Comparison of ENCODE assay signal across 11 cellular contexts in genomic region chr3:179957264-179957845, GRCh38.
DNase-seq lines count a peak whose midpoint lies in the region; ATAC-seq, FAIRE-seq and TF ChIP-seq lines count a peak whose summit lies in the region.
"Had no signal": no experiment of that assay in that cellular context is flagged by ENCODE, and none has a peak within 500 bp of the region (broad histone marks: within the 10 kb centered on the region; RNA-seq: fewer than 3 reads in every experiment).

No MANE protein-coding gene starts in this region.

- SMC1A ChIA-PET in GM12878 (lab: Charles Lee; ENCODE audit: uncharacterized antibody, unreplicated experiment) = interaction anchor here (0.6 to 4.4 kb wide), 20 partner anchors 7 to 593 kb away, joined by 3 to 38 read pairs (median 4); partner anchors contain the start of gene PEX5L

- WGBS in GM12878 (ENCODE audit: insufficient coverage, insufficient replicate concordance, low lambda C conversion rate, missing lambda C conversion rate) = 7% methylated on average over 2 of the region's 2 CpGs
- WGBS in HepG2 (ENCODE audit: low lambda C conversion rate) = 0% methylated on average over 1 of the region's 2 CpGs

- TF ChIP-seq CTCF in GM12878 (IDR thresholded peaks at IDR 0.05 in 2 of 3, conservative IDR thresholded peaks at IDR 0.05 in 1 of 3; ENCODE audit: control insufficient read depth in 2 of 3, extremely low read depth in 1 of 3, insufficient read depth in 1 of 3, low read depth in 3 of 3, low read length in 3 of 3) (no peak), left lung (IDR thresholded peaks at IDR 0.05) (no peak), HepG2 (CRISPR knock-in tag; IDR thresholded peaks at IDR 0.05) (no peak)

- peaks cover 3% of the 10 kb centered on the region; the same call in 2 of the 3 replicates for H3K9me3 ChIP-seq in GM12878 (replicated peaks; ENCODE audit: control insufficient read depth, insufficient read depth, low read length)
- H3K9me3 ChIP-seq in left lung = no peaks in the 10 kb centered on the region
- no peaks in the 10 kb centered on the region for H3K9me3 ChIP-seq in HepG2 (ENCODE audit: low read length)

- POLR2A ChIA-PET in GM12878 (lab: Charles Lee) (interaction anchor here (2.9 kb wide), 1 partner anchor 10 kb away, joined by 17 read pairs; no protein-coding TSS in a partner anchor), HepG2 (lab: Yijun Ruan, JAX) (no interaction called here)

- TF ChIP-seq EP300 in GM12878 (IDR thresholded peaks at IDR 0.05; ENCODE audit: borderline replicate concordance in 1 of 2, control insufficient read depth in 1 of 2, low read depth in 2 of 2, low read length in 2 of 2) = no peak
- no peak for TF ChIP-seq EP300 in HepG2 (IDR thresholded peaks at IDR 0.05; ENCODE audit: low read depth in 2 of 2, low read length in 2 of 2)
- no peak for TF ChIP-seq EP300 in HepG2 (CRISPR knock-in tag; IDR thresholded peaks at IDR 0.05; ENCODE audit: borderline replicate concordance)

- intact Hi-C loops in GM12878 (cut with micrococcal nuclease; ENCODE audit: unreplicated experiment) = loop anchor here (2.0 to 10.0 kb wide), 3 partner anchors 75 to 307 kb away; partner anchors contain the start of gene PEX5L
- intact Hi-C loops in left lung (cut with DNase I) = no loop called here
- intact Hi-C loops in HepG2 (cut with micrococcal nuclease; ENCODE audit: unreplicated experiment) = no loop called here

- H3K36me3 ChIP-seq in GM12878 (ENCODE audit: control insufficient read depth in 2 of 2, insufficient read depth in 2 of 2, low read length in 1 of 2) = no peaks in the 10 kb centered on the region
- H3K36me3 ChIP-seq in left lung = no peaks in the 10 kb centered on the region
- no peaks in the 10 kb centered on the region for H3K36me3 ChIP-seq in HepG2 (replicated peaks in 1 of 2; ENCODE audit: control insufficient read depth in 1 of 2, insufficient read depth in 2 of 2, low read length in 2 of 2)
- H3K36me3 ChIP-seq: neural progenitor cell had no signal

- no peaks in the 10 kb centered on the region for H3K79me2 ChIP-seq in GM12878 (ENCODE audit: control insufficient read depth, insufficient read depth, low read length)
- H3K79me2 ChIP-seq in HepG2 (ENCODE audit: insufficient read depth, low read length) = no peaks in the 10 kb centered on the region

- no peak for TF ChIP-seq RAD21 in GM12878 (IDR thresholded peaks at IDR 0.05; ENCODE audit: insufficient read depth, low read depth, low read length)
- TF ChIP-seq RAD21 in HepG2 (CRISPR knock-in tag; IDR thresholded peaks at IDR 0.05) = no peak

- no peak overlapping the region for H3K4me3 ChIP-seq in GM12878
- no peak overlapping the region for H3K4me3 ChIP-seq in left lung
- no peak overlapping the region for H3K4me3 ChIP-seq in HepG2 (replicated peaks in 1 of 3; ENCODE audit: insufficient read depth in 1 of 3, low read depth in 2 of 3, low read length in 3 of 3)
- H3K4me3 ChIP-seq: neural progenitor cell, PC-9, smooth muscle cell had no signal

- peak; percentile 74 for FAIRE-seq in GM12891 (lab: Jason Lieb, UNC)
- no peak for FAIRE-seq in GM12878 (lab: Jason Lieb, UNC)
- FAIRE-seq in HepG2 (lab: Jason Lieb, UNC) = no peak

- H2AFZ ChIP-seq in GM12878 (ENCODE audit: control insufficient read depth, low read depth, low read length) (peak overlapping the region; percentile 41), HepG2 (ENCODE audit: low read length) (no peak overlapping the region)
- H2AFZ ChIP-seq: neural progenitor cell, PC-9 had no signal

- no peak for DNase-seq in GM12891 (ENCODE audit: insufficient read length, low spot score)
- DNase-seq in NCI-H345 (lab: John Stamatoyannopoulos, UW) = peak; percentile 58
- no peak for DNase-seq in GM12878 (ENCODE audit: low read depth, low spot score)
- DNase-seq in left lung = no peak
- DNase-seq in HepG2 (ENCODE audit: low spot score) = no peak
- DNase-seq: PC-9, T-helper 17 cell had no signal

- CTCF ChIA-PET in GM12878 (lab: Yijun Ruan, JAX) = interaction anchor here (0.8 to 2.0 kb wide), 6 partner anchors 10 to 146 kb away, joined by 3 to 10 read pairs (median 6); no protein-coding TSS in a partner anchor
- CTCF ChIA-PET in HepG2 (lab: Yijun Ruan, JAX; ENCODE audit: low intra/inter-chr PET ratio, low total read pairs) = no interaction called here

- ATAC-seq in HG02642 (IDR thresholded peaks at IDR 0.05; ENCODE audit: poor library complexity, unreplicated experiment) (peak; percentile 31), GM12878 (peak; percentile 21), GM18861 (IDR thresholded peaks at IDR 0.05; ENCODE audit: unreplicated experiment) (no peak), left lung (no peak), HepG2 (no peak)
- ATAC-seq: T-helper 17 cell had no signal

- H3K4me2 ChIP-seq in GM12878 (ENCODE audit: control insufficient read depth, insufficient read depth) = peak overlapping the region; percentile 75
- H3K4me2 ChIP-seq in HepG2 (ENCODE audit: low read depth, low read length) = no peak overlapping the region
- H3K4me2 ChIP-seq: neural progenitor cell, PC-9, smooth muscle cell had no signal

- RAD21 ChIA-PET in GM12878 (lab: Charles Lee; ENCODE audit: unreplicated experiment) = interaction anchor here (0.7 to 3.2 kb wide), 8 partner anchors 10 to 375 kb away, joined by 3 to 22 read pairs (median 9); no protein-coding TSS in a partner anchor

- H3K9ac ChIP-seq in GM12878 (ENCODE audit: control insufficient read depth, insufficient read depth, low read length) (peak overlapping the region; percentile 35; the same call in 1 of the 2 replicates), HepG2 (ENCODE audit: insufficient read depth, low read depth, low read length) (no peak overlapping the region)
- H3K9ac ChIP-seq: neural progenitor cell had no signal

- H3K27me3 ChIP-seq in GM12878 (replicated peaks in 1 of 2; ENCODE audit: control insufficient read depth in 2 of 2, insufficient read depth in 2 of 2, low read length in 1 of 2) = no peaks in the 10 kb centered on the region
- H3K27me3 ChIP-seq in left lung = no peaks in the 10 kb centered on the region
- peaks cover 0 to 3% of the 10 kb centered on the region in 2 experiments; a peak in 1 of 5 replicates for H3K27me3 ChIP-seq in HepG2 (ENCODE audit: control insufficient read depth in 1 of 2, insufficient read depth in 2 of 2, low read length in 2 of 2)
- H3K27me3 ChIP-seq: neural progenitor cell had no signal

- TF ChIP-seq POLR2A in GM12891 (IDR thresholded peaks at IDR 0.05; ENCODE audit: low read depth, low read length) (no peak), GM12878 (IDR thresholded peaks at IDR 0.05; ENCODE audit: low read depth, low read length) (no peak), HepG2 (IDR thresholded peaks at IDR 0.05; ENCODE audit: insufficient read depth in 1 of 2, low read depth in 2 of 2, low read length in 2 of 2) (no peak)

- peaks cover 34% of the 10 kb centered on the region for H3K4me1 ChIP-seq in GM12878 (ENCODE audit: control insufficient read depth, insufficient read depth, low read length)
- H3K4me1 ChIP-seq in left lung = no peaks in the 10 kb centered on the region
- no peaks in the 10 kb centered on the region for H3K4me1 ChIP-seq in HepG2 (ENCODE audit: insufficient read depth, low read length)
- H3K4me1 ChIP-seq: neural progenitor cell had no signal

- H3K27ac ChIP-seq in GM12878 (ENCODE audit: control insufficient read depth, insufficient read depth) (peak overlapping the region; percentile 70), left lung (no peak overlapping the region), HepG2 (ENCODE audit: extremely low read length, insufficient read depth, low read length) (no peak overlapping the region)
- H3K27ac ChIP-seq: neural progenitor cell, PC-9 had no signal

- H4K20me1 ChIP-seq in GM12878 (ENCODE audit: control insufficient read depth, insufficient read depth) = no peaks in the 10 kb centered on the region
- H4K20me1 ChIP-seq in HepG2 (ENCODE audit: insufficient read depth, low read length) = no peaks in the 10 kb centered on the region

- BruUV-seq in GM12878 (replicated peaks; lab: Mats Ljungman, UMichigan) (no TSS peak), HepG2 (replicated peaks; lab: Mats Ljungman, UMichigan) (no TSS peak)

- in situ Hi-C loops in GM12878 (cut with MboI) = loop anchor here (25.0 kb wide), 2 partner anchors 895 to 1445 kb away; partner anchors contain the start of gene ZMAT3
- in situ Hi-C loops in HepG2 (cut with HindIII; ENCODE audit: extremely low pct_ligation_motif_present, low pct_unique_long_range_greater_than_20kb) = no loop called here

TF ChIP-seq in GM12891, 5 proteins besides CTCF, POLR2A, EP300 and RAD21:
- TF ChIP-seq PAX5 (IDR thresholded peaks at IDR 0.05; ENCODE audit: insufficient read depth, low read length, severe bottlenecking) = no peak
- TF ChIP-seq TAF1 (IDR thresholded peaks at IDR 0.05; ENCODE audit: low read depth, low read length) = no peak
- no peak for TF ChIP-seq POU2F2 (IDR thresholded peaks at IDR 0.05; ENCODE audit: low read depth, low read length)
- no peak for TF ChIP-seq POLR2AphosphoS5 (IDR thresholded peaks at IDR 0.05; ENCODE audit: low read depth, low read length)
- TF ChIP-seq SPI1 (IDR thresholded peaks at IDR 0.05; ENCODE audit: low read depth, low read length) = no peak

TF ChIP-seq in GM12878, 131 proteins besides CTCF, POLR2A, EP300 and RAD21 (continues in another document):
- no peak for TF ChIP-seq USF2 (IDR thresholded peaks at IDR 0.05; ENCODE audit: borderline replicate concordance, low read depth, low read length)

TF ChIP-seq in HepG2, 621 proteins besides CTCF, POLR2A, EP300 and RAD21 (continues in another document):
- no peak for TF ChIP-seq ZNF83 (CRISPR knock-in tag; IDR thresholded peaks at IDR 0.05; ENCODE audit: borderline replicate concordance)
- no peak for TF ChIP-seq HOXA3 (CRISPR knock-in tag; IDR thresholded peaks at IDR 0.05)
- TF ChIP-seq ATF6 (CRISPR knock-in tag; conservative IDR thresholded peaks at IDR 0.05) = no peak
- no peak for TF ChIP-seq GFI1 (CRISPR knock-in tag; IDR thresholded peaks at IDR 0.05; ENCODE audit: borderline replicate concordance)

Comparison
In these comparisons a context has a peak if more than half of its experiments do, and no peak if none do; other contexts are left out.
1. ATAC-seq: peak in HG02642 (single experiment) and GM12878 (single experiment); none in GM18861 (single experiment), left lung (single experiment) and HepG2 (single experiment).